Comparison of ENCODE assay signal across 23 cellular contexts in genomic region chr1:72936942-72937341, GRCh38.
"Had no signal": no experiment of that assay in that cellular context is flagged by ENCODE, and none has a peak within 500 bp of the region (broad histone marks: within the 10 kb centered on the region; RNA-seq: fewer than 3 reads in every experiment).

No MANE protein-coding gene starts in this region.

- H3K9me3 ChIP-seq: lower lobe of right lung, neutrophil, suprapubic skin, transverse colon, upper lobe of right lung, uterus had no signal

- ATAC-seq: effector memory CD8-positive, alpha-beta T cell; left ventricle myocardium superior; lower lobe of right lung; natural killer cell; sciatic nerve; stimulated activated naive CD8-positive, alpha-beta T cell treated with anti-CD3 and anti-CD28 coated beads, Interleukin-15, amount 100 ng/mL, for 72 hours; upper lobe of right lung had no signal

- H3K36me3 Mint-ChIP-seq: immature natural killer cell, natural killer cell had no signal

- H3K27me3 ChIP-seq: neutrophil, suprapubic skin, transverse colon, upper lobe of right lung, uterus had no signal

- H3K36me3 ChIP-seq: lower lobe of right lung, neutrophil, suprapubic skin, transverse colon, upper lobe of right lung, uterus had no signal

- H3K4me2 ChIP-seq: smooth muscle cell had no signal

- H3K27ac ChIP-seq: lower lobe of right lung, neutrophil, parathyroid adenoma, suprapubic skin, transverse colon, upper lobe of right lung, uterus had no signal

- H3K9me3 Mint-ChIP-seq: stimulated activated naive CD8-positive, alpha-beta T cell treated with anti-CD3 and anti-CD28 coated beads, Interleukin-15, amount 100 ng/mL, for 72 hours had no signal

- H3K4me3 ChIP-seq: lower lobe of right lung, smooth muscle cell, suprapubic skin, transverse colon, upper lobe of right lung, uterus had no signal

- DNase-seq: cortex of kidney; effector memory CD8-positive, alpha-beta T cell; hypothalamus; immature natural killer cell; left ventricle myocardium superior; lower lobe of right lung; natural killer cell; stimulated activated CD4-positive, alpha-beta T cell treated with anti-CD3 and anti-CD28 coated beads, Interleukin-12 subunit alpha, Interleukin-12 subunit beta, amount 100 ng/mL, for 4 hours; stimulated activated CD4-positive, alpha-beta T cell treated with anti-CD3 and anti-CD28 coated beads, Interleukin-1b, Interleukin-23, amount 100 ng/mL, for 48 hours; stimulated activated CD4-positive, alpha-beta T cell treated with anti-CD3 and anti-CD28 coated beads, Interleukin-4, amount 100 ng/mL, for 1 hour; stimulated activated CD8-positive, alpha-beta memory T cell treated with anti-CD3 and anti-CD28 coated beads, Interleukin-4, amount 100 ng/mL, for 48 hours; stimulated activated naive CD4-positive, alpha-beta T cell; stimulated activated naive CD8-positive, alpha-beta T cell treated with anti-CD3 and anti-CD28 coated beads, Interleukin-15, amount 100 ng/mL, for 72 hours; transverse colon; upper lobe of right lung; uterus had no signal

- H3K27me3 Mint-ChIP-seq: effector memory CD8-positive, alpha-beta T cell; progenitor cell of endocrine pancreas; stimulated activated naive CD8-positive, alpha-beta T cell treated with anti-CD3 and anti-CD28 coated beads, Interleukin-15, amount 100 ng/mL, for 72 hours had no signal

- H2AFZ ChIP-seq: parathyroid adenoma had no signal

- H3K79me2 ChIP-seq: parathyroid adenoma had no signal

- H3K4me1 Mint-ChIP-seq: immature natural killer cell; natural killer cell; neural crest cell; stimulated activated naive CD8-positive, alpha-beta T cell treated with anti-CD3 and anti-CD28 coated beads, Interleukin-15, amount 100 ng/mL, for 72 hours had no signal

- H3K4me1 ChIP-seq: lower lobe of right lung, parathyroid adenoma, suprapubic skin, transverse colon, upper lobe of right lung, uterus had no signal

- H3K27ac Mint-ChIP-seq: effector memory CD8-positive, alpha-beta T cell; immature natural killer cell; natural killer cell; progenitor cell of endocrine pancreas; stimulated activated naive CD8-positive, alpha-beta T cell treated with anti-CD3 and anti-CD28 coated beads, Interleukin-15, amount 100 ng/mL, for 72 hours had no signal

- H3K4me3 Mint-ChIP-seq: effector memory CD8-positive, alpha-beta T cell; immature natural killer cell; natural killer cell; neural crest cell; stimulated activated naive CD8-positive, alpha-beta T cell treated with anti-CD3 and anti-CD28 coated beads, Interleukin-15, amount 100 ng/mL, for 72 hours had no signal
